In the genomic region with DNA sequence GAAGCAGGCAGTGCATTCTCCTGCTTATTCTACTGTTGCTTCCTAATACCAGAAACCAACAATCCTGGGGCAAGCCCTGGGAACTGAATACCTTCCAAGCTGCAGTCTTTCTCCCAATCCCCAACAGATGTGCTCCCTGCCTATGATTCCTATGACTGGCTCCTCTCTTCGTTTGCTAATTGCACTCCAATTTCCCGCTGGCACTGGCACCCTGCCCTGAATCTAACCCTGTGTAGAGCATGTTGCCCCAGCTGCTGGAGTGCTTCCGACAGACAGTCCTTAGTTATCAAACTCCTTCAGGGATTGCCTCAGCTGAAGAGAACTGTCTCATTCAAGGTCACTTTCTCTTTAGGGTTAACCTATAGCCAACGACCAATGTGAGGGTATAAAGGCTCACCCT, we compare ENCODE assay signal across 22 cellular contexts.
DNase-seq lines count a peak whose midpoint lies in the region; ATAC-seq and TF ChIP-seq lines count a peak whose summit lies in the region.
"Had no signal": no experiment of that assay in that cellular context is flagged by ENCODE, and none has a peak within 500 bp of the region (broad histone marks: within the 10 kb centered on the region; RNA-seq: fewer than 3 reads in every experiment).

No MANE protein-coding gene starts in this region.

- no peaks in the 10 kb centered on the region for H3K9me3 ChIP-seq in neural progenitor cell (ENCODE audit: low read depth)
- H3K9me3 ChIP-seq: ovary, tibial nerve had no signal

- no peak for TF ChIP-seq CTCF in neural progenitor cell (IDR thresholded peaks at IDR 0.05)

- H3K27me3 ChIP-seq in neural progenitor cell = no peaks in the 10 kb centered on the region
- H3K27me3 ChIP-seq: ovary, tibial nerve had no signal

- no peak overlapping the region for H2AFZ ChIP-seq in neural progenitor cell (replicated peaks)

- peaks cover 38% of the 10 kb centered on the region for H3K4me1 Mint-ChIP-seq in neural progenitor cell

- H3K9me3 Mint-ChIP-seq in neural progenitor cell = peaks cover 5% of the 10 kb centered on the region
- H3K9me3 Mint-ChIP-seq: CD8-positive, alpha-beta memory T cell; naive thymus-derived CD8-positive, alpha-beta T cell; stimulated activated naive CD8-positive, alpha-beta T cell treated with anti-CD3 and anti-CD28 coated beads, Interleukin-15, amount 100 ng/mL, for 72 hours had no signal

- peaks cover 18% of the 10 kb centered on the region for H3K4me1 ChIP-seq in neural progenitor cell
- H3K4me1 ChIP-seq: tibial nerve had no signal

- peak overlapping the region; percentile 54 for H3K27ac Mint-ChIP-seq in neural progenitor cell
- H3K27ac Mint-ChIP-seq: activated naive CD4-positive, alpha-beta T cell treated with anti-CD3 and anti-CD28 coated beads, Interleukin-2, amount 10 ng/mL, durations not matched to agents 7 days and 5 days; CD8-positive, alpha-beta memory T cell; dendritic cell treated with granulocyte-macrophage colony-stimulating factor and Interleukin-4, amounts not matched to agents 40 ng/mL and 50 ng/mL, for 4 days; naive thymus-derived CD8-positive, alpha-beta T cell; stimulated activated naive CD8-positive, alpha-beta T cell treated with anti-CD3 and anti-CD28 coated beads, Interleukin-15, amount 100 ng/mL, for 72 hours had no signal

- peaks cover 3% of the 10 kb centered on the region for H3K27me3 Mint-ChIP-seq in neural progenitor cell (ENCODE audit: insufficient read depth, low read depth)
- H3K27me3 Mint-ChIP-seq: activated naive CD4-positive, alpha-beta T cell treated with anti-CD3 and anti-CD28 coated beads, Interleukin-2, amount 10 ng/mL, durations not matched to agents 7 days and 5 days; CD8-positive, alpha-beta memory T cell; dendritic cell treated with granulocyte-macrophage colony-stimulating factor and Interleukin-4, amounts not matched to agents 40 ng/mL and 50 ng/mL, for 4 days; naive thymus-derived CD8-positive, alpha-beta T cell; stimulated activated naive CD8-positive, alpha-beta T cell treated with anti-CD3 and anti-CD28 coated beads, Interleukin-15, amount 100 ng/mL, for 72 hours had no signal

- H3K9ac ChIP-seq in neural progenitor cell = no peak overlapping the region

- no peaks in the 10 kb centered on the region for H3K79me2 ChIP-seq in neural progenitor cell (ENCODE audit: low read depth)

- peak; percentile 9 for DNase-seq in NCI-H146 (lab: John Stamatoyannopoulos, UW)
- DNase-seq in NCI-H146 treated with DMSO at 0.1 percent for 48 hours (lab: John Stamatoyannopoulos, UW; ENCODE audit: unreplicated experiment) = no peak
- peak; percentile 44 for DNase-seq in NCI-H2029 (lab: John Stamatoyannopoulos, UW)
- peak; percentile 27 for DNase-seq in NCI-H774 (lab: John Stamatoyannopoulos, UW)
- no peak for DNase-seq in neural progenitor cell (ENCODE audit: low spot score)
- no peak for DNase-seq in occipital lobe (lab: John Stamatoyannopoulos, UW)
- DNase-seq in ecto neural progenitor cell (ENCODE audit: low spot score) = no peak
- DNase-seq: activated CD4-positive, alpha-beta T cell treated with anti-CD3 and anti-CD28 coated beads for 1 hour; activated naive CD4-positive, alpha-beta T cell treated with anti-CD3 and anti-CD28 coated beads, Interleukin-2, amount 10 ng/mL, durations not matched to agents 7 days and 5 days; activated T-cell treated with anti-CD3 and anti-CD28 coated beads, Interleukin-2, amount 50 U/mL, for 48 hours; CD8-positive, alpha-beta memory T cell; left cardiac atrium; mesenchymal stem cell; naive thymus-derived CD8-positive, alpha-beta T cell; NCI-H446 treated with DMSO at 0.1 percent for 48 hours; ovary; right cardiac atrium; stimulated activated CD4-positive, alpha-beta T cell treated with anti-CD3 and anti-CD28 coated beads, Interleukin-12 subunit alpha, Interleukin-12 subunit beta, amount 100 ng/mL, for 4 hours; stimulated activated naive CD8-positive, alpha-beta T cell treated with anti-CD3 and anti-CD28 coated beads, Interleukin-15, amount 100 ng/mL, for 72 hours had no signal

- H3F3A ChIP-seq in neural progenitor cell (ENCODE audit: low read depth) = no peaks in the 10 kb centered on the region

- no peak overlapping the region for H3K4me3 ChIP-seq in neural progenitor cell
- H3K4me3 ChIP-seq: ovary, tibial nerve had no signal

- H4K20me1 ChIP-seq in neural progenitor cell (ENCODE audit: low read depth) = no peaks in the 10 kb centered on the region

- no peak for ATAC-seq in HG03095 (IDR thresholded peaks at IDR 0.05; ENCODE audit: unreplicated experiment)
- ATAC-seq: left cardiac atrium; naive thymus-derived CD8-positive, alpha-beta T cell; right cardiac atrium; stimulated activated naive CD8-positive, alpha-beta T cell treated with anti-CD3 and anti-CD28 coated beads, Interleukin-15, amount 100 ng/mL, for 72 hours had no signal

- no peak overlapping the region for H3K4me2 ChIP-seq in neural progenitor cell

- H3K4me3 Mint-ChIP-seq in neural progenitor cell = no peak overlapping the region
- H3K4me3 Mint-ChIP-seq: activated naive CD4-positive, alpha-beta T cell treated with anti-CD3 and anti-CD28 coated beads, Interleukin-2, amount 10 ng/mL, durations not matched to agents 7 days and 5 days; CD8-positive, alpha-beta memory T cell; dendritic cell treated with granulocyte-macrophage colony-stimulating factor and Interleukin-4, amounts not matched to agents 40 ng/mL and 50 ng/mL, for 4 days; naive thymus-derived CD8-positive, alpha-beta T cell; stimulated activated naive CD8-positive, alpha-beta T cell treated with anti-CD3 and anti-CD28 coated beads, Interleukin-15, amount 100 ng/mL, for 72 hours had no signal

- no peak overlapping the region for H3K27ac ChIP-seq in neural progenitor cell
- H3K27ac ChIP-seq: ovary, tibial nerve had no signal

- no peaks in the 10 kb centered on the region for H3K36me3 ChIP-seq in neural progenitor cell
- H3K36me3 ChIP-seq: ovary, tibial nerve had no signal

- H3K36me3 Mint-ChIP-seq in neural progenitor cell = no peaks in the 10 kb centered on the region
- H3K36me3 Mint-ChIP-seq: activated naive CD4-positive, alpha-beta T cell treated with anti-CD3 and anti-CD28 coated beads, Interleukin-2, amount 10 ng/mL, durations not matched to agents 7 days and 5 days; CD8-positive, alpha-beta memory T cell; naive thymus-derived CD8-positive, alpha-beta T cell had no signal

Comparison
In these comparisons a context has a peak if more than half of its experiments do, and no peak if none do; other contexts are left out.
1. DNase-seq: peak in NCI-H146 (single experiment), NCI-H2029 (single experiment) and NCI-H774 (single experiment); none in NCI-H146 treated with DMSO at 0.1 percent for 48 hours (single experiment), neural progenitor cell (single experiment), occipital lobe (single experiment) and ecto neural progenitor cell (single experiment).